In genomic region chr1:69441496-69441895, GRCh38 we compare ENCODE assay signal across 19 cellular contexts.
"Had no signal": no experiment of that assay in that cellular context is flagged by ENCODE, and none has a peak within 500 bp of the region (broad histone marks: within the 10 kb centered on the region; RNA-seq: fewer than 3 reads in every experiment).

No MANE protein-coding gene starts in this region.

- FAIRE-seq: small intestine, urothelium cell line had no signal

- ATAC-seq: left colon; naive thymus-derived CD4-positive, alpha-beta T cell; psoas muscle had no signal

- H3K4me1 ChIP-seq: esophagus muscularis mucosa, psoas muscle, right atrium auricular region, stomach had no signal

- H3K4me2 ChIP-seq: hepatocyte had no signal

- H3K79me2 ChIP-seq: hepatocyte had no signal

- H3K27me3 ChIP-seq: esophagus muscularis mucosa, hepatocyte, neutrophil, right atrium auricular region, stomach had no signal

- H3K36me3 ChIP-seq: esophagus muscularis mucosa, neutrophil, right atrium auricular region, stomach had no signal

- H3K27ac ChIP-seq: coronary artery, esophagus muscularis mucosa, hepatocyte, neutrophil, psoas muscle, right atrium auricular region, stomach had no signal

- H2AFZ ChIP-seq: hepatocyte had no signal

- H3K4me1 Mint-ChIP-seq: naive thymus-derived CD4-positive, alpha-beta T cell had no signal

- H3K27ac Mint-ChIP-seq: endodermal cell; naive thymus-derived CD4-positive, alpha-beta T cell had no signal

- H3K9me3 Mint-ChIP-seq: endodermal cell had no signal

- H3K9me3 ChIP-seq: esophagus muscularis mucosa, neutrophil, psoas muscle, right atrium auricular region, stomach had no signal

- H3K27me3 Mint-ChIP-seq: naive thymus-derived CD4-positive, alpha-beta T cell had no signal

- H3K36me3 Mint-ChIP-seq: naive thymus-derived CD4-positive, alpha-beta T cell had no signal

- H3K4me3 ChIP-seq: coronary artery, esophagus muscularis mucosa, hepatocyte, psoas muscle, right atrium auricular region, stomach had no signal

- DNase-seq: effector CD4-positive, alpha-beta T cell; endodermal cell; foreskin melanocyte; head of caudate nucleus; left colon; naive thymus-derived CD4-positive, alpha-beta T cell; psoas muscle; small intestine; stimulated activated CD4-positive, alpha-beta T cell treated with anti-CD3 and anti-CD28 coated beads, Interleukin-12 subunit alpha, Interleukin-12 subunit beta, amount 100 ng/mL, for 4 hours; stimulated activated naive CD4-positive, alpha-beta T cell; stomach; substantia nigra; trophoblast cell had no signal

- H3K4me3 Mint-ChIP-seq: endodermal cell; naive thymus-derived CD4-positive, alpha-beta T cell had no signal
